8 cellular contexts compared by ENCODE assay signal in the genomic region with DNA sequence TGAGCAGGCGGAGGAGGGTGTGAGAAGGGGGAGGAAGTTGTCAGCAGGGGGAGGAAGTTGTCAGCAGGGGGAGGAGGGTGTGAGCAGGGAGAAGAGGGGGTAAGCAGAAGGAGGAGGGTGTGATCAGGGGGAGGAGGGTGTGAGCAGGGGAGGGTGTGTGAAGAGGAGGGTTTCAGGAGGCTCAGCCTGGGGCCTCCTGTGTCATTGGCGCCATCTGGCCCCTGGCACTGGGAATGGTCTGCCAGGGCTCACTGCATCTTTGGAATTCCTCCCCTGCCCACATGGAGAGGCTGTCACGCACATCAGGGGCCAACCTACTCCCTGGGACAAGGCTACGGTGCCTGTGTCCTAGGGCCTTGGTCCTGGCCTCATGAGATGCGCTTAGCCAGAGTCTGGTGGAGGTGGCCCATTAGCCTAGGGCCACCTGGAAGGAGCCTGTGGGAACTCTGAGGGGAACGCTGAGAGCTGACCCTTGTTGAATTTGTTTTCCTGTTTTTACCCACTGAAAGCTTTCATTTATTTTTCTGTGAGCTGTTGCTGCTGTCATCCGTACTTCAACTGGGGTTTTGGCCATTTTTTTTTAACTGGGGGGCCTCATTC. TPM values are rescaled to one million over a fixed set of nuclear protein-coding genes. Genes with fewer than 3 reads are reported as not detected.
DNase-seq lines count a peak whose midpoint lies in the region; ATAC-seq and TF ChIP-seq lines count a peak whose summit lies in the region.

No MANE protein-coding gene starts in this region.

- H3K4me3 ChIP-seq in DND-41 (ENCODE audit: low read depth in 1 of 2, low read length in 2 of 2) = no peak overlapping the region
- H3K4me3 ChIP-seq in esophagus muscularis mucosa = no peak overlapping the region
- H3K4me3 ChIP-seq in hepatocyte = no peak overlapping the region

- no peak for TF ChIP-seq POLR2A in esophagus muscularis mucosa (IDR thresholded peaks at IDR 0.05; ENCODE audit: low read depth)

- H3K27ac ChIP-seq in DND-41 (ENCODE audit: low read length) (no peak overlapping the region), esophagus muscularis mucosa (replicated peaks in 1 of 4) (no peak overlapping the region), hepatocyte (no peak overlapping the region)

- H4K20me1 ChIP-seq in DND-41 (ENCODE audit: insufficient read depth, low read length) (no peaks in the 10 kb centered on the region; the same call in 1 of the 2 replicates), hepatocyte (ENCODE audit: insufficient read depth, poor library complexity, severe bottlenecking) (no peaks in the 10 kb centered on the region)

- H3K36me3 ChIP-seq in DND-41 (ENCODE audit: insufficient read depth, low read length) (no peaks in the 10 kb centered on the region), esophagus muscularis mucosa (no peaks in the 10 kb centered on the region), hepatocyte (replicated peaks; ENCODE audit: insufficient read depth, low read depth) (no peaks in the 10 kb centered on the region)

- H2AFZ ChIP-seq in DND-41 (ENCODE audit: low read depth, low read length) = no peak overlapping the region
- no peak overlapping the region for H2AFZ ChIP-seq in hepatocyte

- H3K4me1 ChIP-seq in DND-41 (ENCODE audit: insufficient read depth, low read length) (no peaks in the 10 kb centered on the region), esophagus muscularis mucosa (peaks cover 12 to 16% (median 12%) of the 10 kb centered on the region in 4 donors), hepatocyte (ENCODE audit: insufficient read depth) (peaks cover 3% of the 10 kb centered on the region)

- no peaks in the 10 kb centered on the region for H3K79me2 ChIP-seq in DND-41 (ENCODE audit: insufficient read depth, low read length)
- H3K79me2 ChIP-seq in hepatocyte = no peaks in the 10 kb centered on the region

- intact Hi-C loops in esophagus muscularis mucosa (cut with DNase I) = no loop called here

- TF ChIP-seq CTCF in DND-41 (IDR thresholded peaks at IDR 0.05; ENCODE audit: borderline replicate concordance, extremely low read depth, low read length, poor library complexity, severe bottlenecking) (peak; percentile 59), esophagus muscularis mucosa (IDR thresholded peaks at IDR 0.05) (no peak), hepatocyte (IDR thresholded peaks at IDR 0.05; ENCODE audit: poor library complexity) (no peak)

- WGBS in esophagus muscularis mucosa = 90% methylated on average over 6 of the region's 7 CpGs
- WGBS in hepatocyte (ENCODE audit: low lambda C conversion rate, missing lambda C conversion rate) = 85% methylated on average over 6 of the region's 7 CpGs

- H3K27me3 ChIP-seq in DND-41 (ENCODE audit: insufficient read depth, low read length, poor library complexity) = peaks cover 7% of the 10 kb centered on the region
- H3K27me3 ChIP-seq in esophagus muscularis mucosa = peaks cover 0 to 9% (median 0%) of the 10 kb centered on the region in 4 donors
- H3K27me3 ChIP-seq in hepatocyte = peaks cover 8% of the 10 kb centered on the region

- H3K4me2 ChIP-seq in DND-41 (ENCODE audit: insufficient read depth, low read length) = no peak overlapping the region
- no peak overlapping the region for H3K4me2 ChIP-seq in hepatocyte

- no peak overlapping the region for H3K9ac ChIP-seq in DND-41 (ENCODE audit: low read depth, low read length)

- H3K9me2 ChIP-seq in hepatocyte (replicated peaks; ENCODE audit: insufficient read depth) = no peaks in the 10 kb centered on the region

- H3K9me3 ChIP-seq in DND-41 (ENCODE audit: insufficient read depth, low read length, severe bottlenecking) (no peaks in the 10 kb centered on the region), esophagus muscularis mucosa (peaks cover 0 to 4% (median 0%) of the 10 kb centered on the region in 4 donors), hepatocyte (ENCODE audit: low read depth) (no peaks in the 10 kb centered on the region)

- DNase-seq in DND-41 (peak; percentile 17), HS-5 (ENCODE audit: low read depth) (peak; percentile 24), SHP77 (lab: John Stamatoyannopoulos, UW) (peak; percentile 66 to 72), esophagus muscularis mucosa (ENCODE audit: extremely low spot score) (peak; percentile 72), renal cortical epithelial cell (ENCODE audit: low read depth) (peak; percentile 73), hepatocyte (ENCODE audit: low spot score) (no peak)

- ATAC-seq in DND-41 (ENCODE audit: insufficient read depth, low read depth) (peak; percentile 69), GM18511 (IDR thresholded peaks at IDR 0.05; ENCODE audit: unreplicated experiment) (no peak), HG03139 (IDR thresholded peaks at IDR 0.05; ENCODE audit: unreplicated experiment) (no peak)

- no peak for TF ChIP-seq EP300 in esophagus muscularis mucosa (IDR thresholded peaks at IDR 0.05)

RNA-seq across cellular contexts. Expression of gene CAMK2B, which starts 18.0 kb away (rescaled TPM):
- total RNA-seq in esophagus muscularis mucosa (1 to 10 TPM in 3 of 4 donors, under 1 TPM in 1; 0.50 to 2.0 (median 1.2) TPM), renal cortical epithelial cell (0.20 and 1.6 TPM in 2 replicates), hepatocyte (0.37 TPM in 1 of 2 replicates, not detected in the other)
- 1.7 TPM in 1 of 2 replicates, not detected in the other for polyA plus RNA-seq in hepatocyte
